ENCODE assay signal across 26 cellular contexts in the genomic region with DNA sequence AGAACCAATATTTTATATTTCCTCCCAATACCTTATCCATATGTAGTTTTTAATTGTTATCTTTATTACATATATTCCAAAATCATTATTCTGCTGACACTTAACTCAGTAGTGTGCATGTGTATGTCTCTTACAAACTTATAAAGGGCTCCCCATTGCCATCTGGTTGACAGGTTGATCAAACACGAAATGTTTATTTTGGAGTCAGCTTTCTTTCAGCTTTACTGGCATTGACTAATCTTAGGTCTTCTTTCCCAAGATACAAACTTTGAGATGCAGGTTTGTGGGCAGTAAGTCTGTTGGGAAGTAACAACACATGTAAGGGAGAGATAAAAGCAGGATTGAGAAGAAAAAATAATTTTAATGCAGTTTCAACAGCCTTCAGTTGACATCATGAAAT.
"Had no signal": no experiment of that assay in that cellular context is flagged by ENCODE, and none has a peak within 500 bp of the region (broad histone marks: within the 10 kb centered on the region; RNA-seq: fewer than 3 reads in every experiment).

No MANE protein-coding gene starts in this region.

- H3K4me3 ChIP-seq: cardiac muscle cell, PC-9, SK-N-MC had no signal

- H3K36me3 ChIP-seq: brain microvascular endothelial cell, cardiac muscle cell, WERI-Rb-1 had no signal

- H3K27me3 ChIP-seq: brain microvascular endothelial cell, cardiac muscle cell had no signal

- DNase-seq: activated CD4-positive, alpha-beta memory T cell treated with anti-CD3 and anti-CD28 coated beads, Interleukin-2, amount 10 ng/mL, durations not matched to agents 7 days and 5 days; activated CD4-positive, alpha-beta T cell treated with anti-CD3 and anti-CD28 coated beads for 36 hours; activated CD4-positive, alpha-beta T cell treated with anti-CD3 and anti-CD28 coated beads, Interleukin-2, amount 50 U/mL, for 1 hour; activated gamma-delta T cell; activated naive CD4-positive, alpha-beta T cell treated with anti-CD3 and anti-CD28 coated beads, Interleukin-2, amount 10 ng/mL, durations not matched to agents 7 days and 5 days; activated naive CD8-positive, alpha-beta T cell treated with anti-CD3 and anti-CD28 coated beads for 36 hours; activated T-cell treated with anti-CD3 and anti-CD28 coated beads for 4 hours; activated T-cell treated with anti-CD3 and anti-CD28 coated beads, Interleukin-2, amount 50 U/mL, for 48 hours; brain microvascular endothelial cell; Kasumi-1; KBM-7; NCI-H1092; NCI-H1417; NCI-H1930; NCI-H2107; NCI-H510A; NCI-H526 treated with DMSO at 0.1 percent for 48 hours; NK-92 treated with Interleukin-12 subunit alpha and Interleukin-12 subunit beta, amount 100 ng/mL, for 24 hours; PC-9; T-cell; T-helper 2 cell; T1000; WERI-Rb-1 had no signal

- ATAC-seq: activated CD4-positive, alpha-beta T cell treated with anti-CD3 and anti-CD28 coated beads for 36 hours; activated T-helper 17 cell treated with anti-CD3 and anti-CD28 coated beads, Interleukin-2, amount 50 U/mL, for 72 hours; T-cell had no signal
